In genomic region chr1:110053557-110054428, GRCh38 we compare ENCODE assay signal across 8 cellular contexts. TPM values are rescaled to one million over a fixed set of nuclear protein-coding genes. Genes with fewer than 3 reads are reported as not detected.
DNase-seq lines count a peak whose midpoint lies in the region; ATAC-seq and TF ChIP-seq lines count a peak whose summit lies in the region.

No MANE protein-coding gene starts in this region.

- no peaks in the 10 kb centered on the region for H3K4me1 Mint-ChIP-seq in activated CD8-positive, alpha-beta memory T cell treated with anti-CD3 and anti-CD28 coated beads, Interleukin-2, amount 10 ng/mL, durations not matched to agents 7 days and 5 days
- no peaks in the 10 kb centered on the region for H3K4me1 Mint-ChIP-seq in natural killer cell treated with Interleukin-12 subunit alpha and Interleukin-12 subunit beta and Interleukin-15 and Interleukin-18, amount 100 ng/mL, for 72 hours (ENCODE audit: low read depth in 2 of 2)

- peaks cover 26% of the 10 kb centered on the region for H3K36me3 Mint-ChIP-seq in activated CD8-positive, alpha-beta memory T cell treated with anti-CD3 and anti-CD28 coated beads, Interleukin-2, amount 10 ng/mL, durations not matched to agents 7 days and 5 days
- H3K36me3 Mint-ChIP-seq in natural killer cell treated with Interleukin-12 subunit alpha and Interleukin-12 subunit beta and Interleukin-15 and Interleukin-18, amount 100 ng/mL, for 72 hours, result peaks cover 29% of the 10 kb centered on the region

- no peak overlapping the region for H3K4me3 Mint-ChIP-seq in activated CD8-positive, alpha-beta memory T cell treated with anti-CD3 and anti-CD28 coated beads, Interleukin-2, amount 10 ng/mL, durations not matched to agents 7 days and 5 days
- no peak overlapping the region for H3K4me3 Mint-ChIP-seq in natural killer cell treated with Interleukin-12 subunit alpha and Interleukin-12 subunit beta and Interleukin-15 and Interleukin-18, amount 100 ng/mL, for 72 hours

- no peaks in the 10 kb centered on the region for H3K9me3 Mint-ChIP-seq in activated CD8-positive, alpha-beta memory T cell treated with anti-CD3 and anti-CD28 coated beads, Interleukin-2, amount 10 ng/mL, durations not matched to agents 7 days and 5 days (ENCODE audit: low read depth)
- H3K9me3 Mint-ChIP-seq in natural killer cell treated with Interleukin-12 subunit alpha and Interleukin-12 subunit beta and Interleukin-15 and Interleukin-18, amount 100 ng/mL, for 72 hours, result no peaks in the 10 kb centered on the region

- peaks cover 40% of the 10 kb centered on the region for H3K4me1 ChIP-seq in suprapubic skin

- H3K27me3 Mint-ChIP-seq in activated CD8-positive, alpha-beta memory T cell treated with anti-CD3 and anti-CD28 coated beads, Interleukin-2, amount 10 ng/mL, durations not matched to agents 7 days and 5 days, result no peaks in the 10 kb centered on the region
- H3K27me3 Mint-ChIP-seq in natural killer cell treated with Interleukin-12 subunit alpha and Interleukin-12 subunit beta and Interleukin-15 and Interleukin-18, amount 100 ng/mL, for 72 hours, result no peaks in the 10 kb centered on the region

- no peak for TF ChIP-seq POLR2A in suprapubic skin (IDR thresholded peaks at IDR 0.05)

- CTCF ChIA-PET in activated CD8-positive, alpha-beta memory T cell treated with anti-CD3 and anti-CD28 coated beads, Interleukin-2, amount 10 ng/mL, durations not matched to agents 7 days and 5 days (lab: Charles Lee), result interaction anchor here (0.6 to 6.1 kb wide), 25 partner anchors 6 to 1067 kb away, joined by 3 to 29 read pairs (median 5); partner anchors contain the start of genes ALX3 and STRIP1

- H3K27ac Mint-ChIP-seq in activated CD8-positive, alpha-beta memory T cell treated with anti-CD3 and anti-CD28 coated beads, Interleukin-2, amount 10 ng/mL, durations not matched to agents 7 days and 5 days, result no peak overlapping the region
- H3K27ac Mint-ChIP-seq in natural killer cell treated with Interleukin-12 subunit alpha and Interleukin-12 subunit beta and Interleukin-15 and Interleukin-18, amount 100 ng/mL, for 72 hours, result no peak overlapping the region

- no peaks in the 10 kb centered on the region for H3K9me3 ChIP-seq in suprapubic skin

- DNase-seq in NCI-H2227 treated with DMSO at 0.1 percent for 48 hours (lab: John Stamatoyannopoulos, UW), result peak; percentile 25
- DNase-seq in activated CD8-positive, alpha-beta memory T cell treated with anti-CD3 and anti-CD28 coated beads, Interleukin-2, amount 10 ng/mL, durations not matched to agents 7 days and 5 days, result peak; percentile 74
- DNase-seq in epidermal melanocyte (ENCODE audit: insufficient read length, low spot score), result peak; percentile 57
- DNase-seq in natural killer cell treated with Interleukin-12 subunit alpha and Interleukin-12 subunit beta and Interleukin-15 and Interleukin-18, amount 100 ng/mL, for 72 hours (ENCODE audit: low spot score), result peak; percentile 71
- DNase-seq in suprapubic skin (ENCODE audit: low spot score in 2 of 2), result peak in 1 of 2 donors; percentile 79

- 67% methylated on average over 16 of the region's 16 CpGs for WGBS in suprapubic skin

- peak; percentile 81 for ATAC-seq in activated CD8-positive, alpha-beta memory T cell treated with anti-CD3 and anti-CD28 coated beads, Interleukin-2, amount 10 ng/mL, durations not matched to agents 7 days and 5 days
- ATAC-seq in natural killer cell treated with Interleukin-12 subunit alpha and Interleukin-12 subunit beta and Interleukin-15 and Interleukin-18, amount 100 ng/mL, for 72 hours, result peak; percentile 67 to 79
- no peak for ATAC-seq in HG03354 (IDR thresholded peaks at IDR 0.05; ENCODE audit: poor library complexity, severe bottlenecking, unreplicated experiment)

- no peaks in the 10 kb centered on the region for H3K27me3 ChIP-seq in suprapubic skin

- H3K27ac ChIP-seq in 22Rv1, result no peak overlapping the region
- H3K27ac ChIP-seq in suprapubic skin, result no peak overlapping the region

- H3K36me3 ChIP-seq in suprapubic skin, result peaks cover 87% of the 10 kb centered on the region

- H3K4me3 ChIP-seq in suprapubic skin, result no peak overlapping the region

- TF ChIP-seq CTCF in 22Rv1 (IDR thresholded peaks at IDR 0.05) (peak; percentile 97), GM12873 (IDR thresholded peaks at IDR 0.05; ENCODE audit: insufficient read depth, low read depth, low read length, missing control alignments) (peak; percentile 100), suprapubic skin (IDR thresholded peaks at IDR 0.05) (peak; percentile 68 to 95)

- no peak for TF ChIP-seq EP300 in suprapubic skin (IDR thresholded peaks at IDR 0.05)

RNA-seq across cellular contexts. Expression of gene ALX3, which starts 16.7 kb away (rescaled TPM):
- not detected for total RNA-seq in activated CD8-positive, alpha-beta memory T cell treated with anti-CD3 and anti-CD28 coated beads, Interleukin-2, amount 10 ng/mL, durations not matched to agents 7 days and 5 days
- not detected for total RNA-seq in natural killer cell treated with Interleukin-12 subunit alpha and Interleukin-12 subunit beta and Interleukin-15 and Interleukin-18, amount 100 ng/mL, for 72 hours
- under 1 TPM in 2 of 4 donors, not detected in 2; 0.49 to 0.60 TPM for total RNA-seq in suprapubic skin

RNA-seq across cellular contexts. Expression of gene STRIP1, which starts 19.4 kb away (rescaled TPM):
- 10 to 100 TPM; 40.4 to 40.8 TPM for total RNA-seq in activated CD8-positive, alpha-beta memory T cell treated with anti-CD3 and anti-CD28 coated beads, Interleukin-2, amount 10 ng/mL, durations not matched to agents 7 days and 5 days
- total RNA-seq in natural killer cell treated with Interleukin-12 subunit alpha and Interleukin-12 subunit beta and Interleukin-15 and Interleukin-18, amount 100 ng/mL, for 72 hours, result 10 to 100 TPM; 38.9 to 57.0 TPM
- 10 to 100 TPM; 43.0 to 71.0 (median 57.6) TPM for total RNA-seq in suprapubic skin

RNA-seq across cellular contexts. Expression of gene UBL4B, which starts 58.5 kb away (rescaled TPM):
- total RNA-seq in activated CD8-positive, alpha-beta memory T cell treated with anti-CD3 and anti-CD28 coated beads, Interleukin-2, amount 10 ng/mL, durations not matched to agents 7 days and 5 days, result not detected
- total RNA-seq in natural killer cell treated with Interleukin-12 subunit alpha and Interleukin-12 subunit beta and Interleukin-15 and Interleukin-18, amount 100 ng/mL, for 72 hours, result not detected
- total RNA-seq in suprapubic skin, result 1 to 10 TPM in 2 of 4 donors, under 1 TPM in 1, not detected in 1; 0.48 to 1.8 (median 1.1) TPM
